In genomic region chr17:9729034-9729650, GRCh38 we compare ENCODE assay signal across 8 cellular contexts.
A peak's percentile ranks its signal among the peaks of the same experiment; 100 is the strongest.
DNase-seq lines count a peak whose midpoint lies in the region; ATAC-seq and TF ChIP-seq lines count a peak whose summit lies in the region.

No MANE protein-coding gene starts in this region.

- no peak overlapping the region for H3K4me3 Mint-ChIP-seq in activated T-helper 17 cell treated with anti-CD3 and anti-CD28 coated beads, Interleukin-2, amount 50 U/mL, for 72 hours

- H3K4me1 ChIP-seq in body of pancreas (no peaks in the 10 kb centered on the region), stomach (no peaks in the 10 kb centered on the region)

- H3K27me3 ChIP-seq in body of pancreas (no peaks in the 10 kb centered on the region), stomach (peaks cover 0 to 10% (median 0%) of the 10 kb centered on the region in 3 donors)

- intact Hi-C loops in body of pancreas (cut with DNase I) (no loop called here), stomach (cut with DNase I; ENCODE audit: low total_unique reads) (no loop called here)

- DNase-seq in AG10803 (ENCODE audit: low read depth) (peak; percentile 58), NCI-H2171 treated with DMSO at 0.1 percent for 48 hours (lab: John Stamatoyannopoulos, UW) (peak; percentile 54), body of pancreas (peak in 2 of 4 donors; percentile 18), iPS-NIHi11 (ENCODE audit: low spot score) (peak; percentile 80), stomach (no peak)

- TF ChIP-seq EP300 in stomach (IDR thresholded peaks at IDR 0.05): no peak

- no peak overlapping the region for H3K27ac Mint-ChIP-seq in activated T-helper 17 cell treated with anti-CD3 and anti-CD28 coated beads, Interleukin-2, amount 50 U/mL, for 72 hours

- H3K27me3 Mint-ChIP-seq in activated T-helper 17 cell treated with anti-CD3 and anti-CD28 coated beads, Interleukin-2, amount 50 U/mL, for 72 hours: peaks cover 11% of the 10 kb centered on the region

- H3K9me3 ChIP-seq in body of pancreas (no peaks in the 10 kb centered on the region), stomach (peaks cover 0 to 8% (median 0%) of the 10 kb centered on the region in 4 donors)

- no peaks in the 10 kb centered on the region for H3K9me3 Mint-ChIP-seq in activated T-helper 17 cell treated with anti-CD3 and anti-CD28 coated beads, Interleukin-2, amount 50 U/mL, for 72 hours

- H3K4me1 Mint-ChIP-seq in activated T-helper 17 cell treated with anti-CD3 and anti-CD28 coated beads, Interleukin-2, amount 50 U/mL, for 72 hours: no peaks in the 10 kb centered on the region

- no peak for TF ChIP-seq POLR2A in body of pancreas (IDR thresholded peaks at IDR 0.05)
- no peak for TF ChIP-seq POLR2A in stomach (IDR thresholded peaks at IDR 0.05)

- TF ChIP-seq CTCF in AG10803 (conservative IDR thresholded peaks at IDR 0.05; ENCODE audit: low read length) (peak; percentile 100), GM12874 (IDR thresholded peaks at IDR 0.05; ENCODE audit: insufficient read depth, low read depth, low read length) (peak; percentile 95), body of pancreas (IDR thresholded peaks at IDR 0.05) (peak; percentile 84 to 97 (median 94)), stomach (IDR thresholded peaks at IDR 0.05) (peak in 5 of 7 experiments; percentile 85 to 93 (median 89))

- H3K36me3 Mint-ChIP-seq in activated T-helper 17 cell treated with anti-CD3 and anti-CD28 coated beads, Interleukin-2, amount 50 U/mL, for 72 hours (ENCODE audit: low read depth): no peaks in the 10 kb centered on the region

- H3K27ac ChIP-seq in body of pancreas (no peak overlapping the region), stomach (no peak overlapping the region)

- H3K36me3 ChIP-seq in body of pancreas (replicated peaks in 1 of 2; ENCODE audit: insufficient read depth in 1 of 2, low read depth in 2 of 2) (peaks cover 0 to 3% of the 10 kb centered on the region in 2 donors), stomach (peaks cover 0 to 11% (median 9%) of the 10 kb centered on the region in 4 donors)

- H3K4me3 ChIP-seq in AG10803 (ENCODE audit: low read length): no peak overlapping the region
- H3K4me3 ChIP-seq in body of pancreas: no peak overlapping the region
- H3K4me3 ChIP-seq in stomach: no peak overlapping the region

- WGBS in body of pancreas, 2 donors: 5 to 9% methylated on average over 2 of the region's 2 CpGs
- 2 to 10% (median 4%) methylated on average over 2 of the region's 2 CpGs for WGBS in stomach, 5 donors

- ATAC-seq in body of pancreas: peak; percentile 58
- no peak for ATAC-seq in GM21447 (IDR thresholded peaks at IDR 0.05; ENCODE audit: unreplicated experiment)
- no peak for ATAC-seq in activated T-helper 17 cell treated with anti-CD3 and anti-CD28 coated beads, Interleukin-2, amount 50 U/mL, for 72 hours (replicated peaks)
